8 cellular contexts compared by ENCODE assay signal in the genomic region with DNA sequence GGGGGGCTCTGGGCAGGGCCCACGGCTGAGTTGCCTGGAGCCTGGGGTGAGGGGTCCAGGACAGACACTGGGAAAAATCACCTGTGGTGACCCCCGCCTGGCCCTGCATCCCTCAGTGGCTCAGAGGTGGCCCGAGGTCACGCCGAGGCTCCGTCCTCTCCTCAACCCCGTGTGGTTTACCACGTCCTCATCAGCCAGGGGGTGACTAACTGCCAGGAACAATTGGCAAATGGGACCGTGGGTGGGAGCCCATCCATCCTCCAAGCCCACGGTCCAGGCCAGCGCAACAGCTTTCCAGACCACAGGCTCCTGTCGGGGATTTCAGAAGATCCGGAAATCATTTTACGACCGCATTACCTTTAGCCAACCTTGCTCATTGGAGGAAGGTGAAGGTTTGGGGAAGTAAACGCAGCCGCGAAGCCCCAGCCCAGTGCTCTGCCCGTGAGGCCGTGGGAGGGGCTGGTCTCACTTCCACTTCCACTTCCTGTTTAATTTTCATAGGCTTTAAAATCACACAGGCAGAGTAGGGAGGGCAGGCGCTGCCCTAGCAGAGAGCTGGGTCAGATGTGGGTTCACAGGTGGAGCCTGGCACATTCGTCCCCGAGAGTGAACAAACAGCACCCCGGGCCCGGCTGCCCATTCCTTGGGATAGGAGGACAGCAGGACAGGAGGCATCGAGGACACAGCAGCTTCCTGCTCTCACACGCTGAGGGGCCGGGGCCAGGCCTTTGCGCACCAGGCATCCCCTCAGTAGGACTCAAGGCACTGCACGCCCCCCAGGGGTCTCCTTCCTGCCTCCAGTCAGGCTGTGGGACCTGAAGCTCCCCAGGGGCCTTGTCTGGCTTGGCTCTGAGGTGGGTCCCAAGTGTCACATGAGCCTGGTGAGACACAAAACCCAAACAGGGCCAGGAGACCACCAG. TPM values are rescaled to one million over a fixed set of nuclear protein-coding genes. Genes with fewer than 3 reads are reported as not detected.
DNase-seq lines count a peak whose midpoint lies in the region; ATAC-seq and TF ChIP-seq lines count a peak whose summit lies in the region.

No MANE protein-coding gene starts in this region.

- H3K4me3 Mint-ChIP-seq in activated CD4-positive, alpha-beta T cell treated with anti-CD3 and anti-CD28 coated beads, Interleukin-2, amount 10 ng/mL, durations not matched to agents 24 days and 14 days, result peak overlapping the region; percentile 61

- DNase-seq in CD1c-positive myeloid dendritic cell (ENCODE audit: extremely low spot score) (peak; percentile 98), left colon (peak; percentile 74 to 75), tibial artery (peak; percentile 57 to 67), AG20443 (ENCODE audit: low spot score) (no peak)
- DNase-seq in activated CD4-positive, alpha-beta T cell treated with anti-CD3 and anti-CD28 coated beads, Interleukin-2, amount 10 ng/mL, durations not matched to agents 24 days and 14 days, result peak; percentile 83

- intact Hi-C loops in activated CD4-positive, alpha-beta T cell treated with anti-CD3 and anti-CD28 coated beads, Interleukin-2, amount 10 ng/mL, durations not matched to agents 24 days and 14 days (cut with micrococcal nuclease), result no loop called here
- intact Hi-C loops in left colon (cut with DNase I, micrococcal nuclease), result no loop called here
- intact Hi-C loops in tibial artery (cut with DNase I; ENCODE audit: low total_unique reads), result no loop called here

- no peaks in the 10 kb centered on the region for H3K9me3 ChIP-seq in tibial artery

- no peak overlapping the region for H3K27ac ChIP-seq in tibial artery

- H3K36me3 ChIP-seq in tibial artery, result no peaks in the 10 kb centered on the region

- no peaks in the 10 kb centered on the region for H3K36me3 Mint-ChIP-seq in activated CD4-positive, alpha-beta T cell treated with anti-CD3 and anti-CD28 coated beads, Interleukin-2, amount 10 ng/mL, durations not matched to agents 24 days and 14 days (ENCODE audit: low read depth)

- ATAC-seq in GM19468 (IDR thresholded peaks at IDR 0.05; ENCODE audit: extremely low read depth, unreplicated experiment) (peak; percentile 88), HG03469 (IDR thresholded peaks at IDR 0.05; ENCODE audit: unreplicated experiment) (peak; percentile 82), left colon (peak; percentile 65), esophagus mucosa (no peak)

- no peaks in the 10 kb centered on the region for H3K9me3 Mint-ChIP-seq in activated CD4-positive, alpha-beta T cell treated with anti-CD3 and anti-CD28 coated beads, Interleukin-2, amount 10 ng/mL, durations not matched to agents 24 days and 14 days

- peaks cover 9% of the 10 kb centered on the region for H3K27me3 Mint-ChIP-seq in activated CD4-positive, alpha-beta T cell treated with anti-CD3 and anti-CD28 coated beads, Interleukin-2, amount 10 ng/mL, durations not matched to agents 24 days and 14 days

- no peak for TF ChIP-seq CTCF in tibial artery (IDR thresholded peaks at IDR 0.05)

- peaks cover 8% of the 10 kb centered on the region for H3K4me1 Mint-ChIP-seq in activated CD4-positive, alpha-beta T cell treated with anti-CD3 and anti-CD28 coated beads, Interleukin-2, amount 10 ng/mL, durations not matched to agents 24 days and 14 days

- H3K4me3 ChIP-seq in tibial artery, result no peak overlapping the region

- H3K27ac Mint-ChIP-seq in activated CD4-positive, alpha-beta T cell treated with anti-CD3 and anti-CD28 coated beads, Interleukin-2, amount 10 ng/mL, durations not matched to agents 24 days and 14 days, result peak overlapping the region; percentile 56

- peaks cover 0 to 55% of the 10 kb centered on the region in 2 donors for H3K27me3 ChIP-seq in tibial artery

- H3K4me1 ChIP-seq in tibial artery, result no peaks in the 10 kb centered on the region

RNA-seq across cellular contexts. Expression of gene SLC9A3, which starts 19.8 kb away (rescaled TPM):
- total RNA-seq in activated CD4-positive, alpha-beta T cell treated with anti-CD3 and anti-CD28 coated beads, Interleukin-2, amount 10 ng/mL, durations not matched to agents 24 days and 14 days, result 3.0 and 3.3 TPM in 2 replicates
- 100 to 1,000 TPM in 1 of 2 donors, 10 to 100 TPM in 1; 78.1 to 170 TPM for total RNA-seq in left colon
- 1.6 TPM for total RNA-seq in esophagus mucosa

Comparison
In these comparisons a context has a peak if more than half of its experiments do, and no peak if none do; other contexts are left out.
1. RNA of gene SLC9A3, which starts 19.8 kb away (total RNA-seq): 78.1 to 170 TPM in left colon; 3.0 to 3.3 TPM in activated CD4-positive, alpha-beta T cell treated with anti-CD3 and anti-CD28 coated beads, Interleukin-2, amount 10 ng/mL, durations not matched to agents 24 days and 14 days and 1.6 TPM in esophagus mucosa (single experiment); every median in the first group is over 10 times any median in the second.